In the genomic region with DNA sequence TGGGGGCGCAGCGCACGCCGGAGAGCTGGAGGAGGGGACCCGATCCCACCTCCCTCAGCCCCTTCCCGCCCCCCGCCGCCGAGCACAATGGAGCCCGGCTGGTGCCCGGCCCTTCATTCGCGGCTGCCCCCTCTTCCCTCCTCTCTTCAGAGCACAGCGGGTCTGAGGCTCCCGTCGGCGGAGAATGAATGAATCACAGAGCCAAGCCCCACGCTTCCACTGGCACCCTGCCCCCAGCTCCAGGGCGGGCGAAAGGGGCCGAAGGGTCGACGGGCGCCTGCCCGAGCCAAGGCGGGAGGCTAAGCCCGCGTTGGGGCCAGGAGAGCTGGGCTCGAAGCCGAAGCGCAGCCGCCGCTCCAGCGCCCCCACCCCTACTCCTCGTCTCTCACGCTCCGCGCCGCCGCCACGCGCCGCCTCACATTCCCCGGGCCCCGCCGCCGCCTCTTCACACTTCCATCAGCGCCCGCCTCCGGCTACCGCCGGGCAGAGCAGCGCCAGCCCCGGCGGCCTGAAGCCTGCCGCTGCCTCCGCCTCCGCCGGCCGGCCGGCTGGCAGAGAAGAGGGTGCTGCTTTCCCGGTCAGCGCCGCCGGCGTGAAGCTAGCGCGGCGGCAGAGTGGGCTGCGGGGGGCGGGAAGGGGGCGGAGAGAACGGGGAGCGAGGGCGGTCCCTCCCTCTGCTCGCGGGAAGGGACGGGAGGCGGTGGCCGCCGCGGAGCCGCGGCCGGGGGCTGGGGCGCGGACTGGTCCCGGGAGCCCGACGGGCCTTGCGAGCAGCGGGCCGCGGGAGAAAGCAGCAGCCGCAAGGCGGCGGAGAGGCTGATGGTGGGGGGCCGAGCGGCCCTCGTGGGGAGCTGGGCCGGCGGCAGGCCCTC, we compare ENCODE assay signal across 1 cellular context.
A peak's percentile ranks its signal among the peaks of the same experiment; 100 is the strongest.
TF ChIP-seq lines count a peak whose summit lies in the region.

A gene with protein sequence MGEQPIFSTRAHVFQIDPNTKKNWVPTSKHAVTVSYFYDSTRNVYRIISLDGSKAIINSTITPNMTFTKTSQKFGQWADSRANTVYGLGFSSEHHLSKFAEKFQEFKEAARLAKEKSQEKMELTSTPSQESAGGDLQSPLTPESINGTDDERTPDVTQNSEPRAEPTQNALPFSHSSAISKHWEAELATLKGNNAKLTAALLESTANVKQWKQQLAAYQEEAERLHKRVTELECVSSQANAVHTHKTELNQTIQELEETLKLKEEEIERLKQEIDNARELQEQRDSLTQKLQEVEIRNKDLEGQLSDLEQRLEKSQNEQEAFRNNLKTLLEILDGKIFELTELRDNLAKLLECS (minus strand): TSS at position 616 of the 872 bp plus-strand sequence. CDS start 1,360 bp downstream, outside the sequence.

TF ChIP-seq in HepG2, 621 proteins besides CTCF, POLR2A, EP300 and RAD21 (continued from another document and continues in another):
- TF ChIP-seq, protein P1, sequence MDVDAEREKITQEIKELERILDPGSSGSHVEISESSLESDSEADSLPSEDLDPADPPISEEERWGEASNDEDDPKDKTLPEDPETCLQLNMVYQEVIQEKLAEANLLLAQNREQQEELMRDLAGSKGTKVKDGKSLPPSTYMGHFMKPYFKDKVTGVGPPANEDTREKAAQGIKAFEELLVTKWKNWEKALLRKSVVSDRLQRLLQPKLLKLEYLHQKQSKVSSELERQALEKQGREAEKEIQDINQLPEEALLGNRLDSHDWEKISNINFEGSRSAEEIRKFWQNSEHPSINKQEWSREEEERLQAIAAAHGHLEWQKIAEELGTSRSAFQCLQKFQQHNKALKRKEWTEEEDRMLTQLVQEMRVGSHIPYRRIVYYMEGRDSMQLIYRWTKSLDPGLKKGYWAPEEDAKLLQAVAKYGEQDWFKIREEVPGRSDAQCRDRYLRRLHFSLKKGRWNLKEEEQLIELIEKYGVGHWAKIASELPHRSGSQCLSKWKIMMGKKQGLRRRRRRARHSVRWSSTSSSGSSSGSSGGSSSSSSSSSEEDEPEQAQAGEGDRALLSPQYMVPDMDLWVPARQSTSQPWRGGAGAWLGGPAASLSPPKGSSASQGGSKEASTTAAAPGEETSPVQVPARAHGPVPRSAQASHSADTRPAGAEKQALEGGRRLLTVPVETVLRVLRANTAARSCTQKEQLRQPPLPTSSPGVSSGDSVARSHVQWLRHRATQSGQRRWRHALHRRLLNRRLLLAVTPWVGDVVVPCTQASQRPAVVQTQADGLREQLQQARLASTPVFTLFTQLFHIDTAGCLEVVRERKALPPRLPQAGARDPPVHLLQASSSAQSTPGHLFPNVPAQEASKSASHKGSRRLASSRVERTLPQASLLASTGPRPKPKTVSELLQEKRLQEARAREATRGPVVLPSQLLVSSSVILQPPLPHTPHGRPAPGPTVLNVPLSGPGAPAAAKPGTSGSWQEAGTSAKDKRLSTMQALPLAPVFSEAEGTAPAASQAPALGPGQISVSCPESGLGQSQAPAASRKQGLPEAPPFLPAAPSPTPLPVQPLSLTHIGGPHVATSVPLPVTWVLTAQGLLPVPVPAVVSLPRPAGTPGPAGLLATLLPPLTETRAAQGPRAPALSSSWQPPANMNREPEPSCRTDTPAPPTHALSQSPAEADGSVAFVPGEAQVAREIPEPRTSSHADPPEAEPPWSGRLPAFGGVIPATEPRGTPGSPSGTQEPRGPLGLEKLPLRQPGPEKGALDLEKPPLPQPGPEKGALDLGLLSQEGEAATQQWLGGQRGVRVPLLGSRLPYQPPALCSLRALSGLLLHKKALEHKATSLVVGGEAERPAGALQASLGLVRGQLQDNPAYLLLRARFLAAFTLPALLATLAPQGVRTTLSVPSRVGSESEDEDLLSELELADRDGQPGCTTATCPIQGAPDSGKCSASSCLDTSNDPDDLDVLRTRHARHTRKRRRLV (CRISPR knock-in tag; IDR thresholded peaks at IDR 0.05), result no peak
- TF ChIP-seq RELA (CRISPR knock-in tag; IDR thresholded peaks at IDR 0.05) (no peak; the same call in 1 of the 2 replicates), ZSCAN21 (CRISPR knock-in tag; IDR thresholded peaks at IDR 0.05; ENCODE audit: borderline replicate concordance) (peak; percentile 97), ZNF292 (CRISPR knock-in tag; IDR thresholded peaks at IDR 0.05; ENCODE audit: borderline replicate concordance, low read depth) (no peak), MEIS1 (CRISPR knock-in tag; IDR thresholded peaks at IDR 0.05; ENCODE audit: borderline replicate concordance) (no peak), ZNF678 (CRISPR knock-in tag; IDR thresholded peaks at IDR 0.05) (no peak; the same call in 1 of the 2 replicates), ZNF614 (CRISPR knock-in tag; IDR thresholded peaks at IDR 0.05; ENCODE audit: borderline replicate concordance) (no peak), HDAC1 (CRISPR knock-in tag; IDR thresholded peaks at IDR 0.05) (no peak; the same call in 1 of the 2 replicates), ZNF180 (CRISPR knock-in tag; IDR thresholded peaks at IDR 0.05; ENCODE audit: borderline replicate concordance, low read depth) (no peak), NR3C1 (CRISPR knock-in tag; IDR thresholded peaks at IDR 0.05) (no peak), KLF6 (CRISPR knock-in tag; IDR thresholded peaks at IDR 0.05) (no peak; the same call in 1 of the 2 replicates), ZNF329 (CRISPR knock-in tag; IDR thresholded peaks at IDR 0.05; ENCODE audit: low read depth) (peak; percentile 33; the same call in 1 of the 2 replicates), ZNF749 (CRISPR knock-in tag; IDR thresholded peaks at IDR 0.05; ENCODE audit: borderline replicate concordance) (peak; percentile 85; the same call in 1 of the 2 replicates), MZF1 (CRISPR knock-in tag; IDR thresholded peaks at IDR 0.05; ENCODE audit: borderline replicate concordance) (no peak), SMARCC2 (IDR thresholded peaks at IDR 0.05) (no peak), MTF2 (CRISPR knock-in tag; IDR thresholded peaks at IDR 0.05; ENCODE audit: borderline replicate concordance) (0 out of 2 replicates have a peak, but pooled peaks have one; percentile 40)
- TF ChIP-seq, protein P2, sequence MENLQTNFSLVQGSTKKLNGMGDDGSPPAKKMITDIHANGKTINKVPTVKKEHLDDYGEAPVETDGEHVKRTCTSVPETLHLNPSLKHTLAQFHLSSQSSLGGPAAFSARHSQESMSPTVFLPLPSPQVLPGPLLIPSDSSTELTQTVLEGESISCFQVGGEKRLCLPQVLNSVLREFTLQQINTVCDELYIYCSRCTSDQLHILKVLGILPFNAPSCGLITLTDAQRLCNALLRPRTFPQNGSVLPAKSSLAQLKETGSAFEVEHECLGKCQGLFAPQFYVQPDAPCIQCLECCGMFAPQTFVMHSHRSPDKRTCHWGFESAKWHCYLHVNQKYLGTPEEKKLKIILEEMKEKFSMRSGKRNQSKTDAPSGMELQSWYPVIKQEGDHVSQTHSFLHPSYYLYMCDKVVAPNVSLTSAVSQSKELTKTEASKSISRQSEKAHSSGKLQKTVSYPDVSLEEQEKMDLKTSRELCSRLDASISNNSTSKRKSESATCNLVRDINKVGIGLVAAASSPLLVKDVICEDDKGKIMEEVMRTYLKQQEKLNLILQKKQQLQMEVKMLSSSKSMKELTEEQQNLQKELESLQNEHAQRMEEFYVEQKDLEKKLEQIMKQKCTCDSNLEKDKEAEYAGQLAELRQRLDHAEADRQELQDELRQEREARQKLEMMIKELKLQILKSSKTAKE (CRISPR knock-in tag; IDR thresholded peaks at IDR 0.05; ENCODE audit: borderline replicate concordance), result 0 out of 2 replicates have a peak, but pooled peaks have one; percentile 16
- TF ChIP-seq, protein P3, sequence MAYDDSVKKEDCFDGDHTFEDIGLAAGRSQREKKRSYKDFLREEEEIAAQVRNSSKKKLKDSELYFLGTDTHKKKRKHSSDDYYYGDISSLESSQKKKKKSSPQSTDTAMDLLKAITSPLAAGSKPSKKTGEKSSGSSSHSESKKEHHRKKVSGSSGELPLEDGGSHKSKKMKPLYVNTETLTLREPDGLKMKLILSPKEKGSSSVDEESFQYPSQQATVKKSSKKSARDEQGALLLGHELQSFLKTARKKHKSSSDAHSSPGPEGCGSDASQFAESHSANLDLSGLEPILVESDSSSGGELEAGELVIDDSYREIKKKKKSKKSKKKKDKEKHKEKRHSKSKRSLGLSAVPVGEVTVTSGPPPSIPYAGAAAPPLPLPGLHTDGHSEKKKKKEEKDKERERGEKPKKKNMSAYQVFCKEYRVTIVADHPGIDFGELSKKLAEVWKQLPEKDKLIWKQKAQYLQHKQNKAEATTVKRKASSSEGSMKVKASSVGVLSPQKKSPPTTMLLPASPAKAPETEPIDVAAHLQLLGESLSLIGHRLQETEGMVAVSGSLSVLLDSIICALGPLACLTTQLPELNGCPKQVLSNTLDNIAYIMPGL (CRISPR knock-in tag; IDR thresholded peaks at IDR 0.05; ENCODE audit: borderline replicate concordance in 1 of 2, low read depth in 1 of 2), result peak; percentile 24 to 42; a peak in 1 of 4 replicates
- TF ChIP-seq, protein P4, sequence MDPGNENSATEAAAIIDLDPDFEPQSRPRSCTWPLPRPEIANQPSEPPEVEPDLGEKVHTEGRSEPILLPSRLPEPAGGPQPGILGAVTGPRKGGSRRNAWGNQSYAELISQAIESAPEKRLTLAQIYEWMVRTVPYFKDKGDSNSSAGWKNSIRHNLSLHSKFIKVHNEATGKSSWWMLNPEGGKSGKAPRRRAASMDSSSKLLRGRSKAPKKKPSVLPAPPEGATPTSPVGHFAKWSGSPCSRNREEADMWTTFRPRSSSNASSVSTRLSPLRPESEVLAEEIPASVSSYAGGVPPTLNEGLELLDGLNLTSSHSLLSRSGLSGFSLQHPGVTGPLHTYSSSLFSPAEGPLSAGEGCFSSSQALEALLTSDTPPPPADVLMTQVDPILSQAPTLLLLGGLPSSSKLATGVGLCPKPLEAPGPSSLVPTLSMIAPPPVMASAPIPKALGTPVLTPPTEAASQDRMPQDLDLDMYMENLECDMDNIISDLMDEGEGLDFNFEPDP (CRISPR knock-in tag; conservative IDR thresholded peaks at IDR 0.05), result peak; percentile 96
- TF ChIP-seq, protein P5, sequence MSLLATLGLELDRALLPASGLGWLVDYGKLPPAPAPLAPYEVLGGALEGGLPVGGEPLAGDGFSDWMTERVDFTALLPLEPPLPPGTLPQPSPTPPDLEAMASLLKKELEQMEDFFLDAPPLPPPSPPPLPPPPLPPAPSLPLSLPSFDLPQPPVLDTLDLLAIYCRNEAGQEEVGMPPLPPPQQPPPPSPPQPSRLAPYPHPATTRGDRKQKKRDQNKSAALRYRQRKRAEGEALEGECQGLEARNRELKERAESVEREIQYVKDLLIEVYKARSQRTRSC (CRISPR knock-in tag; IDR thresholded peaks at IDR 0.05; ENCODE audit: low read depth), result no peak
- TF ChIP-seq, protein P6, sequence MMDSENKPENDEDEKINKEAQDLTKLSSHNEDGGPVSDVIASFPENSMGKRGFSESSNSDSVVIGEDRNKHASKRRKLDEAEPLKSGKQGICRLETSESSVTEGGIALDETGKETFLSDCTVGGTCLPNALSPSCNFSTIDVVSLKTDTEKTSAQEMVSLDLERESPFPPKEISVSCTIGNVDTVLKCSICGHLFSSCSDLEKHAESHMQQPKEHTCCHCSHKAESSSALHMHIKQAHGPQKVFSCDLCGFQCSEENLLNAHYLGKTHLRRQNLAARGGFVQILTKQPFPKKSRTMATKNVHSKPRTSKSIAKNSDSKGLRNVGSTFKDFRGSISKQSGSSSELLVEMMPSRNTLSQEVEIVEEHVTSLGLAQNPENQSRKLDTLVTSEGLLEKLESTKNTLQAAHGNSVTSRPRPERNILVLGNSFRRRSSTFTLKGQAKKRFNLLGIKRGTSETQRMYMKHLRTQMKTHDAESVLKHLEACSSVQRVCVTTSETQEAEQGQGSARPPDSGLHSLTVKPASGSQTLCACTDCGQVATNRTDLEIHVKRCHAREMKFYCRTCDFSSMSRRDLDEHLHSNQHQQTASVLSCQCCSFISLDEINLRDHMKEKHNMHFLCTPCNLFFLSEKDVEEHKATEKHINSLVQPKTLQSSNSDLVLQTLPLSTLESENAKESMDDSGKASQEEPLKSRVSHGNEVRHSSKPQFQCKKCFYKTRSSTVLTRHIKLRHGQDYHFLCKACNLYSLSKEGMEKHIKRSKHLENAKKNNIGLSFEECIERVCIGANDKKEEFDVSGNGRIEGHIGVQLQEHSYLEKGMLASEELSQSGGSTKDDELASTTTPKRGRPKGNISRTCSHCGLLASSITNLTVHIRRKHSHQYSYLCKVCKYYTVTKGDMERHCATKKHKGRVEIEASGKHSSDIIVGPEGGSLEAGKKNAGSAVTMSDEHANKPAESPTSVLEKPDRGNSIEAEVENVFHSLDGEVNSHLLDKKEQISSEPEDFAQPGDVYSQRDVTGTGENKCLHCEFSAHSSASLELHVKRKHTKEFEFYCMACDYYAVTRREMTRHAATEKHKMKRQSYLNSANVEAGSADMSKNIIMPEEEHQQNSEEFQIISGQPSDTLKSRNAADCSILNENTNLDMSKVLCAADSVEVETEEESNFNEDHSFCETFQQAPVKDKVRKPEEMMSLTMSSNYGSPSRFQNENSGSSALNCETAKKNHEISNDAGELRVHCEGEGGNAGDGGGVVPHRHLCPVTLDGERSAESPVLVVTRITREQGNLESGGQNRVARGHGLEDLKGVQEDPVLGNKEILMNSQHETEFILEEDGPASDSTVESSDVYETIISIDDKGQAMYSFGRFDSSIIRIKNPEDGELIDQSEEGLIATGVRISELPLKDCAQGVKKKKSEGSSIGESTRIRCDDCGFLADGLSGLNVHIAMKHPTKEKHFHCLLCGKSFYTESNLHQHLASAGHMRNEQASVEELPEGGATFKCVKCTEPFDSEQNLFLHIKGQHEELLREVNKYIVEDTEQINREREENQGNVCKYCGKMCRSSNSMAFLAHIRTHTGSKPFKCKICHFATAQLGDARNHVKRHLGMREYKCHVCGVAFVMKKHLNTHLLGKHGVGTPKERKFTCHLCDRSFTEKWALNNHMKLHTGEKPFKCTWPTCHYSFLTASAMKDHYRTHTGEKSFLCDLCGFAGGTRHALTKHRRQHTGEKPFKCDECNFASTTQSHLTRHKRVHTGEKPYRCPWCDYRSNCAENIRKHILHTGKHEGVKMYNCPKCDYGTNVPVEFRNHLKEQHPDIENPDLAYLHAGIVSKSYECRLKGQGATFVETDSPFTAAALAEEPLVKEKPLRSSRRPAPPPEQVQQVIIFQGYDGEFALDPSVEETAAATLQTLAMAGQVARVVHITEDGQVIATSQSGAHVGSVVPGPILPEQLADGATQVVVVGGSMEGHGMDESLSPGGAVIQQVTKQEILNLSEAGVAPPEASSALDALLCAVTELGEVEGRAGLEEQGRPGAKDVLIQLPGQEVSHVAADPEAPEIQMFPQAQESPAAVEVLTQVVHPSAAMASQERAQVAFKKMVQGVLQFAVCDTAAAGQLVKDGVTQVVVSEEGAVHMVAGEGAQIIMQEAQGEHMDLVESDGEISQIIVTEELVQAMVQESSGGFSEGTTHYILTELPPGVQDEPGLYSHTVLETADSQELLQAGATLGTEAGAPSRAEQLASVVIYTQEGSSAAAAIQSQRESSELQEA (CRISPR knock-in tag; IDR thresholded peaks at IDR 0.05; ENCODE audit: not compliant biosample characterization), result no peak
- TF ChIP-seq, protein P7, sequence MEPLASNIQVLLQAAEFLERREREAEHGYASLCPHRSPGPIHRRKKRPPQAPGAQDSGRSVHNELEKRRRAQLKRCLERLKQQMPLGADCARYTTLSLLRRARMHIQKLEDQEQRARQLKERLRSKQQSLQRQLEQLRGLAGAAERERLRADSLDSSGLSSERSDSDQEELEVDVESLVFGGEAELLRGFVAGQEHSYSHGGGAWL (CRISPR knock-in tag; IDR thresholded peaks at IDR 0.05), result no peak; the same call in 1 of the 2 replicates
